ENCODE assay signal across 15 cellular contexts in genomic region chr14:75128596-75128990, GRCh38. TPM values are rescaled to one million over a fixed set of nuclear protein-coding genes. Genes with fewer than 3 reads are reported as not detected.
DNase-seq lines count a peak whose midpoint lies in the region; ATAC-seq, FAIRE-seq and TF ChIP-seq lines count a peak whose summit lies in the region.
"Had no signal": no experiment of that assay in that cellular context is flagged by ENCODE, and none has a peak within 500 bp of the region (broad histone marks: within the 10 kb centered on the region; RNA-seq: fewer than 3 reads in every experiment).

No MANE protein-coding gene starts in this region.

- no peaks in the 10 kb centered on the region for H3K9me3 Mint-ChIP-seq in naive thymus-derived CD8-positive, alpha-beta T cell

- peak overlapping the region in 7 of 10 donors; percentile 10 to 62 (median 32) for H3K4me3 Mint-ChIP-seq in naive thymus-derived CD8-positive, alpha-beta T cell

- DNase-seq in SK-N-SH (no peak), DMS79 (lab: John Stamatoyannopoulos, UW) (peak; percentile 79), SK-N-MC (ENCODE audit: low read depth, low spot score) (no peak), H4 (ENCODE audit: low spot score) (no peak), anterior cingulate cortex (lab: John Stamatoyannopoulos, UW) (no peak), GM19239 (ENCODE audit: insufficient read length, low spot score) (no peak)
- DNase-seq in naive thymus-derived CD8-positive, alpha-beta T cell, result no peak
- DNase-seq: Calu3, colonic mucosa, Peyer's patch, spleen, T-helper 9 cell had no signal

- no peak overlapping the region for H2AFZ ChIP-seq in SK-N-SH (ENCODE audit: low read depth)

- peak overlapping the region; percentile 75; the same call in 1 of the 2 replicates for H3K4me2 ChIP-seq in SK-N-SH

- no peak overlapping the region for H3K27ac ChIP-seq in SK-N-SH (ENCODE audit: low read depth in 2 of 2, low read length in 1 of 2)
- H3K27ac ChIP-seq in SK-N-MC, result peak overlapping the region; percentile 37; the same call in 1 of the 2 replicates

- no peak for TF ChIP-seq RAD21 in SK-N-SH (IDR thresholded peaks at IDR 0.05; ENCODE audit: low read length)

- peaks cover 6 to 26% (median 9%) of the 10 kb centered on the region in 3 donors for H3K36me3 Mint-ChIP-seq in naive thymus-derived CD8-positive, alpha-beta T cell

- ATAC-seq in SK-N-SH treated with all-trans-retinoic acid at 6 μM for 48 hours, result no peak
- ATAC-seq in naive thymus-derived CD8-positive, alpha-beta T cell, result no peak

- peaks cover 50% of the 10 kb centered on the region for H3K79me2 ChIP-seq in SK-N-SH (ENCODE audit: insufficient read depth)

- H3K27me3 ChIP-seq in SK-N-SH (ENCODE audit: insufficient read depth), result no peaks in the 10 kb centered on the region
- H3K27me3 ChIP-seq: colonic mucosa, esophagus muscularis mucosa, Peyer's patch, spleen had no signal

- no peak for TF ChIP-seq CTCF in SK-N-SH (IDR thresholded peaks at IDR 0.05)

- peaks cover 10 to 33% of the 10 kb centered on the region in 2 experiments for H3K36me3 ChIP-seq in SK-N-SH (replicated peaks in 1 of 2; ENCODE audit: control insufficient read depth in 1 of 2, insufficient read depth in 2 of 2, low read length in 1 of 2)
- peaks cover 22% of the 10 kb centered on the region for H3K36me3 ChIP-seq in SK-N-MC (ENCODE audit: insufficient read depth, low read length)
- H3K36me3 ChIP-seq: colonic mucosa had no signal

- H3K4me1 Mint-ChIP-seq in naive thymus-derived CD8-positive, alpha-beta T cell, result peaks cover 30 to 51% (median 47%) of the 10 kb centered on the region in 4 donors

- no peak for FAIRE-seq in GM19239 (lab: Jason Lieb, UNC)

- CTCF ChIA-PET in SK-N-SH (lab: Yijun Ruan, JAX), result interaction anchor here (0.6 to 11.6 kb wide), 3 partner anchors 13 to 172 kb away, joined by 3 to 237 read pairs (median 6); no protein-coding TSS in a partner anchor

- H4K20me1 ChIP-seq in SK-N-SH (ENCODE audit: insufficient read depth), result 0 out of 2 replicates have a peak, but pooled peaks cover 2% of the 10 kb centered on the region

- H3F3A ChIP-seq in SK-N-SH (replicated peaks; ENCODE audit: insufficient read depth), result peaks cover 48% of the 10 kb centered on the region

- H3K4me3 ChIP-seq in SK-N-SH (ENCODE audit: low read depth in 2 of 2, low read length in 1 of 2) (no peak overlapping the region), SK-N-MC (no peak overlapping the region)
- H3K4me3 ChIP-seq: colonic mucosa had no signal

- no peaks in the 10 kb centered on the region for H3K9me3 ChIP-seq in SK-N-SH
- peaks cover 3% of the 10 kb centered on the region; the same call in 1 of the 2 replicates for H3K9me3 ChIP-seq in SK-N-MC (ENCODE audit: low read depth, low read length)
- H3K9me3 ChIP-seq: colonic mucosa, esophagus muscularis mucosa, HAP-1, Peyer's patch, spleen had no signal

- no peaks in the 10 kb centered on the region for H3K9me2 ChIP-seq in SK-N-SH

- H3K27me3 Mint-ChIP-seq in naive thymus-derived CD8-positive, alpha-beta T cell, result no peaks in the 10 kb centered on the region

- H3K4me1 ChIP-seq in SK-N-SH (ENCODE audit: control insufficient read depth in 1 of 2, insufficient read depth in 2 of 2, low read depth in 1 of 2, low read length in 1 of 2), result peaks cover 3 to 17% of the 10 kb centered on the region in 2 experiments; a peak in 3 of 4 replicates
- H3K4me1 ChIP-seq: colonic mucosa had no signal

- POLR2A ChIA-PET in SK-N-SH (lab: Yijun Ruan, JAX), result no interaction called here
- POLR2A ChIA-PET in naive thymus-derived CD8-positive, alpha-beta T cell (lab: Charles Lee), result interaction anchor here (0.6 to 3.0 kb wide), 4 partner anchors 113 to 174 kb away, joined by 3 to 15 read pairs (median 4); no protein-coding TSS in a partner anchor

- peak overlapping the region in 7 of 10 donors; percentile 2 to 95 (median 46) for H3K27ac Mint-ChIP-seq in naive thymus-derived CD8-positive, alpha-beta T cell

- 93% methylated on average over 5 of the region's 5 CpGs for WGBS in SK-N-SH (ENCODE audit: low lambda C conversion rate)

- no peak overlapping the region for H3K9ac ChIP-seq in SK-N-SH
- no peak overlapping the region for H3K9ac ChIP-seq in SK-N-MC (ENCODE audit: insufficient read length)

- TF ChIP-seq EP300 in SK-N-SH (IDR thresholded peaks at IDR 0.05; ENCODE audit: borderline replicate concordance in 1 of 2, low read depth in 1 of 2, low read length in 1 of 2), result no peak

TF ChIP-seq in SK-N-SH, 30 proteins besides CTCF, POLR2A, EP300 and RAD21 (continues in another document):
- TF ChIP-seq RCOR1 (IDR thresholded peaks at IDR 0.05; ENCODE audit: low read length), result no peak
- no peak for TF ChIP-seq YY1 (IDR thresholded peaks at IDR 0.05; ENCODE audit: low read depth)
- TF ChIP-seq TEAD4 (IDR thresholded peaks at IDR 0.05; ENCODE audit: borderline replicate concordance, insufficient read depth), result no peak
- TF ChIP-seq USF2 (IDR thresholded peaks at IDR 0.05; ENCODE audit: borderline replicate concordance, low read depth, low read length), result no peak
- TF ChIP-seq SMC3 (IDR thresholded peaks at IDR 0.05; ENCODE audit: low read depth, low read length), result no peak
- TF ChIP-seq MAX (IDR thresholded peaks at IDR 0.05; ENCODE audit: low read depth), result no peak
- TF ChIP-seq POLR2AphosphoS5 (IDR thresholded peaks at IDR 0.05; ENCODE audit: low read depth, low read length), result no peak
- no peak for TF ChIP-seq FOXJ3 (CRISPR knock-in tag; IDR thresholded peaks at IDR 0.05)

TF ChIP-seq in SK-N-SH treated with all-trans-retinoic acid at 6 μM for 48 hours, 23 proteins besides CTCF, POLR2A, EP300 and RAD21 (continues in another document):
- TF ChIP-seq PATZ1 (CRISPR knock-in tag; IDR thresholded peaks at IDR 0.05; ENCODE audit: borderline replicate concordance), result no peak
- no peak for TF ChIP-seq POU6F1 (CRISPR knock-in tag; IDR thresholded peaks at IDR 0.05; ENCODE audit: borderline replicate concordance, low read depth)
- TF ChIP-seq CSDC2 (CRISPR knock-in tag; IDR thresholded peaks at IDR 0.05), result no peak
- TF ChIP-seq TCF4 (CRISPR knock-in tag; IDR thresholded peaks at IDR 0.05; ENCODE audit: borderline replicate concordance), result no peak
- no peak for TF ChIP-seq ZNF565 (CRISPR knock-in tag; conservative IDR thresholded peaks at IDR 0.05; ENCODE audit: low read depth)
- no peak for TF ChIP-seq CREB5 (CRISPR knock-in tag; IDR thresholded peaks at IDR 0.05; ENCODE audit: low read depth)

RNA-seq across cellular contexts. Expression of gene NEK9, which starts 1.7 kb away (rescaled TPM):
- 48.1 and 53.3 TPM in 2 replicates for polyA plus RNA-seq in SK-N-SH (2012; rRNA removed)
- polyA plus RNA-seq in SK-N-SH (2012; cell fraction: cytosol; rRNA removed), result 50.2 and 51.3 TPM in 2 replicates
- polyA plus RNA-seq in SK-N-SH (2012; cell fraction: nucleus; rRNA removed), result 111 and 119 TPM in 2 replicates
- 100 to 1,000 TPM; 134 to 137 TPM for total RNA-seq in naive thymus-derived CD8-positive, alpha-beta T cell
- 10 to 100 TPM; 18.5 to 19.8 (median 19.0) TPM for polyA plus RNA-seq in naive thymus-derived CD8-positive, alpha-beta T cell
- total RNA-seq in H4 (2014; rRNA removed; shearing (Covaris generic)), result 0.06 and 0.12 TPM in 2 replicates

RNA-seq across cellular contexts. Expression of gene TMED10, which starts 47.8 kb away (rescaled TPM):
- polyA plus RNA-seq in SK-N-SH (2012; rRNA removed), result 168 and 287 TPM in 2 replicates
- 220 and 236 TPM in 2 replicates for polyA plus RNA-seq in SK-N-SH (2012; cell fraction: cytosol; rRNA removed)
- polyA plus RNA-seq in SK-N-SH (2012; cell fraction: nucleus; rRNA removed), result 84.3 and 162 TPM in 2 replicates
- total RNA-seq in naive thymus-derived CD8-positive, alpha-beta T cell, result 100 to 1,000 TPM; 130 to 132 TPM
- polyA plus RNA-seq in naive thymus-derived CD8-positive, alpha-beta T cell, result 100 to 1,000 TPM; 219 to 318 (median 272) TPM
- 364 and 433 TPM in 2 replicates for total RNA-seq in H4 (2014; rRNA removed; shearing (Covaris generic))

RNA-seq across cellular contexts. Expression of gene ZC2HC1C, which starts 59.2 kb away (rescaled TPM):
- polyA plus RNA-seq in SK-N-SH (2012; rRNA removed), result 1.2 and 1.4 TPM in 2 replicates
- polyA plus RNA-seq in SK-N-SH (2012; cell fraction: cytosol; rRNA removed), result 1.2 TPM in 2 replicates
- polyA plus RNA-seq in SK-N-SH (2012; cell fraction: nucleus; rRNA removed), result 1.2 and 2.8 TPM in 2 replicates
- under 1 TPM in 1 of 2 experiments, not detected in 1; 0.70 TPM for total RNA-seq in naive thymus-derived CD8-positive, alpha-beta T cell
- 1 to 10 TPM in 1 of 3 donors, under 1 TPM in 1, not detected in 1; 0.69 to 1.2 TPM for polyA plus RNA-seq in naive thymus-derived CD8-positive, alpha-beta T cell
- 0.21 and 2.7 TPM in 2 replicates for total RNA-seq in H4 (2014; rRNA removed; shearing (Covaris generic))

Comparison
In these comparisons a context has a peak if more than half of its experiments do, and no peak if none do; other contexts are left out.
1. RNA of gene NEK9, which starts 1.7 kb away (total RNA-seq): 134 to 137 TPM in naive thymus-derived CD8-positive, alpha-beta T cell; 0.06 to 0.12 TPM in H4; every median in the first group is over 100 times any median in the second.